In the genomic region with DNA sequence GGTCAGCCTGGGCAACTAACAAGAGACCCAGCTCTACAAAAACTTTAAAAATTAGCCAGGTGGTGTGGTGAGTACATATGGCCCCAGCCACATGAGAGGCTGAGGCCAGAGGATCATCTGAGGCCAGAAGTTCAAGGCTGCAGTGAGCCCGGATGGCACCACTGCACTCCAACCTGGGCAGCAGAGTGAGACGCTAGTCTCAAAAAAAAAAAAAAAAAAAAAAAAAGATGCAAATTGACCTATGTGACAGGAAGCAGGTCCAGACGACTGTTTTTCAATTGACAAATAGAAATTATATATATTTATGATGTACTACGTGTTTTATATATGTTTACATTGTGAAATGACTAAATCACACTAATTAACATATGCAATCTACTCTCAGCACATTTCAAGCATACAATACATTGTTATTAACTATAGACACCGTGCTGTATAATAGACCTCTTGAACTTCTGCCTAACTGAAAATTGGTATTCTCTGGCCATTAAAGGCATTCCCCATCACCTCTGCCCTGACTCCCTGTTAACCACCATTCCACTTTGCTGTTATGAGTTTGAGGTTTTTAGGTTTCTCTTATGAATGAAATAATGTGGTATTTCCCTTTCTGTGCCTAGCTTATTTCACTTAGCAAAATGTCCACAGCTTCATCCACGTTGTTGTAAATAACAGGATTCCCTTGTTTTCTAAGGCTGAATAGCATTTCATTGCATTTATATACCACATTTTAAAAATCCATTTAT, we compare ENCODE assay signal across 1 cellular context.
A peak's percentile ranks its signal among the peaks of the same experiment; 100 is the strongest.
TF ChIP-seq lines count a peak whose summit lies in the region.

No MANE protein-coding gene starts in this region.

TF ChIP-seq in HepG2, 621 proteins besides CTCF, POLR2A, EP300 and RAD21 (continued from another document):
- TF ChIP-seq, protein P1, sequence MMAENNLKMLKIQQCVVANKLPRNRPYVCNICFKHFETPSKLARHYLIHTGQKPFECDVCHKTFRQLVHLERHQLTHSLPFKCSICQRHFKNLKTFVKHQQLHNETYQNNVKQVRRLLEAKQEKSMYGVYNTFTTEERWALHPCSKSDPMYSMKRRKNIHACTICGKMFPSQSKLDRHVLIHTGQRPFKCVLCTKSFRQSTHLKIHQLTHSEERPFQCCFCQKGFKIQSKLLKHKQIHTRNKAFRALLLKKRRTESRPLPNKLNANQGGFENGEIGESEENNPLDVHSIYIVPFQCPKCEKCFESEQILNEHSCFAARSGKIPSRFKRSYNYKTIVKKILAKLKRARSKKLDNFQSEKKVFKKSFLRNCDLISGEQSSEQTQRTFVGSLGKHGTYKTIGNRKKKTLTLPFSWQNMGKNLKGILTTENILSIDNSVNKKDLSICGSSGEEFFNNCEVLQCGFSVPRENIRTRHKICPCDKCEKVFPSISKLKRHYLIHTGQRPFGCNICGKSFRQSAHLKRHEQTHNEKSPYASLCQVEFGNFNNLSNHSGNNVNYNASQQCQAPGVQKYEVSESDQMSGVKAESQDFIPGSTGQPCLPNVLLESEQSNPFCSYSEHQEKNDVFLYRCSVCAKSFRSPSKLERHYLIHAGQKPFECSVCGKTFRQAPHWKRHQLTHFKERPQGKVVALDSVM (CRISPR knock-in tag; IDR thresholded peaks at IDR 0.05), result peak; percentile 83; the same call in 1 of the 2 replicates
- TF ChIP-seq ZNF121 (CRISPR knock-in tag; IDR thresholded peaks at IDR 0.05) (peak; percentile 47), MED8 (CRISPR knock-in tag; IDR thresholded peaks at IDR 0.05; ENCODE audit: insufficient replicate concordance) (no peak), ZNF556 (CRISPR knock-in tag; IDR thresholded peaks at IDR 0.05; ENCODE audit: borderline replicate concordance) (no peak), ZNF670 (CRISPR knock-in tag; IDR thresholded peaks at IDR 0.05; ENCODE audit: borderline replicate concordance) (no peak), TRIM24 (CRISPR knock-in tag; IDR thresholded peaks at IDR 0.05) (no peak), ZNF629 (CRISPR knock-in tag; conservative IDR thresholded peaks at IDR 0.05) (no peak), HCFC1 (IDR thresholded peaks at IDR 0.05; ENCODE audit: low read depth, low read length) (no peak), KAT2B (IDR thresholded peaks at IDR 0.05; ENCODE audit: borderline replicate concordance, low read depth, low read length) (no peak)
- TF ChIP-seq, protein P2, sequence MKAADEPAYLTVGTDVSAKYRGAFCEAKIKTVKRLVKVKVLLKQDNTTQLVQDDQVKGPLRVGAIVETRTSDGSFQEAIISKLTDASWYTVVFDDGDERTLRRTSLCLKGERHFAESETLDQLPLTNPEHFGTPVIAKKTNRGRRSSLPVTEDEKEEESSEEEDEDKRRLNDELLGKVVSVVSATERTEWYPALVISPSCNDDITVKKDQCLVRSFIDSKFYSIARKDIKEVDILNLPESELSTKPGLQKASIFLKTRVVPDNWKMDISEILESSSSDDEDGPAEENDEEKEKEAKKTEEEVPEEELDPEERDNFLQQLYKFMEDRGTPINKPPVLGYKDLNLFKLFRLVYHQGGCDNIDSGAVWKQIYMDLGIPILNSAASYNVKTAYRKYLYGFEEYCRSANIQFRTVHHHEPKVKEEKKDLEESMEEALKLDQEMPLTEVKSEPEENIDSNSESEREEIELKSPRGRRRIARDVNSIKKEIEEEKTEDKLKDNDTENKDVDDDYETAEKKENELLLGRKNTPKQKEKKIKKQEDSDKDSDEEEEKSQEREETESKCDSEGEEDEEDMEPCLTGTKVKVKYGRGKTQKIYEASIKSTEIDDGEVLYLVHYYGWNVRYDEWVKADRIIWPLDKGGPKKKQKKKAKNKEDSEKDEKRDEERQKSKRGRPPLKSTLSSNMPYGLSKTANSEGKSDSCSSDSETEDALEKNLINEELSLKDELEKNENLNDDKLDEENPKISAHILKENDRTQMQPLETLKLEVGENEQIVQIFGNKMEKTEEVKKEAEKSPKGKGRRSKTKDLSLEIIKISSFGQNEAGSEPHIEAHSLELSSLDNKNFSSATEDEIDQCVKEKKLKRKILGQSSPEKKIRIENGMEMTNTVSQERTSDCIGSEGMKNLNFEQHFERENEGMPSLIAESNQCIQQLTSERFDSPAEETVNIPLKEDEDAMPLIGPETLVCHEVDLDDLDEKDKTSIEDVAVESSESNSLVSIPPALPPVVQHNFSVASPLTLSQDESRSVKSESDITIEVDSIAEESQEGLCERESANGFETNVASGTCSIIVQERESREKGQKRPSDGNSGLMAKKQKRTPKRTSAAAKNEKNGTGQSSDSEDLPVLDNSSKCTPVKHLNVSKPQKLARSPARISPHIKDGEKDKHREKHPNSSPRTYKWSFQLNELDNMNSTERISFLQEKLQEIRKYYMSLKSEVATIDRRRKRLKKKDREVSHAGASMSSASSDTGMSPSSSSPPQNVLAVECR (CRISPR knock-in tag; IDR thresholded peaks at IDR 0.05; ENCODE audit: borderline replicate concordance), result no peak
- TF ChIP-seq, protein P3, sequence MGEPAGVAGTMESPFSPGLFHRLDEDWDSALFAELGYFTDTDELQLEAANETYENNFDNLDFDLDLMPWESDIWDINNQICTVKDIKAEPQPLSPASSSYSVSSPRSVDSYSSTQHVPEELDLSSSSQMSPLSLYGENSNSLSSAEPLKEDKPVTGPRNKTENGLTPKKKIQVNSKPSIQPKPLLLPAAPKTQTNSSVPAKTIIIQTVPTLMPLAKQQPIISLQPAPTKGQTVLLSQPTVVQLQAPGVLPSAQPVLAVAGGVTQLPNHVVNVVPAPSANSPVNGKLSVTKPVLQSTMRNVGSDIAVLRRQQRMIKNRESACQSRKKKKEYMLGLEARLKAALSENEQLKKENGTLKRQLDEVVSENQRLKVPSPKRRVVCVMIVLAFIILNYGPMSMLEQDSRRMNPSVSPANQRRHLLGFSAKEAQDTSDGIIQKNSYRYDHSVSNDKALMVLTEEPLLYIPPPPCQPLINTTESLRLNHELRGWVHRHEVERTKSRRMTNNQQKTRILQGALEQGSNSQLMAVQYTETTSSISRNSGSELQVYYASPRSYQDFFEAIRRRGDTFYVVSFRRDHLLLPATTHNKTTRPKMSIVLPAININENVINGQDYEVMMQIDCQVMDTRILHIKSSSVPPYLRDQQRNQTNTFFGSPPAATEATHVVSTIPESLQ (CRISPR knock-in tag; conservative IDR thresholded peaks at IDR 0.05), result no peak
- TF ChIP-seq, protein P4, sequence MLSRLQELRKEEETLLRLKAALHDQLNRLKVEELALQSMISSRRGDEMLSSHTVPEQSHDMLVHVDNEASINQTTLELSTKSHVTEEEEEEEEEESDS (CRISPR knock-in tag; IDR thresholded peaks at IDR 0.05; ENCODE audit: borderline replicate concordance), result no peak
TF ChIP-seq in HepG2: peak in this region for 2.
